ENCODE assay signal across 1 cellular context in the genomic region with DNA sequence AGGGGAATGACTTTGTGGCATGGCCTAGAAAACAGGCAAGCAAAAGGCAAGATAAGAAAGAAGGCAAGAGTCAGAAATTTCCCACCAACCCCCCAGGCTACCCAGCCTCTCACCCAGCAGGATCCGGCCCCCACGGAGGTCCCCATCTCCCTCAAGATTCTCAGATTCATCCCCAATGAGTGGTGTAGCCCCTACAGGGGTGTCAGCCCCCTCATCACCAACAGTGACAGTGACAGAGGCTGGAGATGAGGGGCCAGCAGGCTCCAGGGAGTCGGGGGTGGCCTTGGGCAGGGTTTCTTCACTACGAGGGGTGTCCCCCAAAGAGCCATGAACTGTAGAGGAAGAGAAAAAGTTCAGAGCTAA.
TF ChIP-seq lines count a peak whose summit lies in the region.

No MANE protein-coding gene starts in this region.

TF ChIP-seq in K562, 482 proteins besides CTCF, POLR2A, EP300 and RAD21:
- TF ChIP-seq SAFB2 (IDR thresholded peaks at IDR 0.05; ENCODE audit: borderline replicate concordance, low read depth, low read length, severe bottlenecking) = no peak
- TF ChIP-seq, protein P1, sequence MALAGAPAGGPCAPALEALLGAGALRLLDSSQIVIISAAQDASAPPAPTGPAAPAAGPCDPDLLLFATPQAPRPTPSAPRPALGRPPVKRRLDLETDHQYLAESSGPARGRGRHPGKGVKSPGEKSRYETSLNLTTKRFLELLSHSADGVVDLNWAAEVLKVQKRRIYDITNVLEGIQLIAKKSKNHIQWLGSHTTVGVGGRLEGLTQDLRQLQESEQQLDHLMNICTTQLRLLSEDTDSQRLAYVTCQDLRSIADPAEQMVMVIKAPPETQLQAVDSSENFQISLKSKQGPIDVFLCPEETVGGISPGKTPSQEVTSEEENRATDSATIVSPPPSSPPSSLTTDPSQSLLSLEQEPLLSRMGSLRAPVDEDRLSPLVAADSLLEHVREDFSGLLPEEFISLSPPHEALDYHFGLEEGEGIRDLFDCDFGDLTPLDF (CRISPR knock-in tag; IDR thresholded peaks at IDR 0.05) = 0 out of 2 replicates have a peak, but pooled peaks have one; percentile 13
- TF ChIP-seq ZNF76 (CRISPR knock-in tag; IDR thresholded peaks at IDR 0.05; ENCODE audit: borderline replicate concordance) = no peak
- TF ChIP-seq DPF2 (IDR thresholded peaks at IDR 0.05) = 0 out of 2 replicates have a peak, but pooled peaks have one; percentile 18
- TF ChIP-seq, protein P2, sequence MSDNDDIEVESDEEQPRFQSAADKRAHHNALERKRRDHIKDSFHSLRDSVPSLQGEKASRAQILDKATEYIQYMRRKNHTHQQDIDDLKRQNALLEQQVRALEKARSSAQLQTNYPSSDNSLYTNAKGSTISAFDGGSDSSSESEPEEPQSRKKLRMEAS (CRISPR knock-in tag; IDR thresholded peaks at IDR 0.05) = peak; percentile 35; the same call in 1 of the 2 replicates
- TF ChIP-seq, protein P3, sequence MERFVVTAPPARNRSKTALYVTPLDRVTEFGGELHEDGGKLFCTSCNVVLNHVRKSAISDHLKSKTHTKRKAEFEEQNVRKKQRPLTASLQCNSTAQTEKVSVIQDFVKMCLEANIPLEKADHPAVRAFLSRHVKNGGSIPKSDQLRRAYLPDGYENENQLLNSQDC (CRISPR knock-in tag; IDR thresholded peaks at IDR 0.05) = no peak
- no peak for TF ChIP-seq TAL1 (IDR thresholded peaks at IDR 0.05)
- TF ChIP-seq ZNF717 (CRISPR knock-in tag; IDR thresholded peaks at IDR 0.05) = no peak
- TF ChIP-seq NFYB (IDR thresholded peaks at IDR 0.05; ENCODE audit: extremely low read depth, insufficient read length) = no peak
- TF ChIP-seq, protein P4, sequence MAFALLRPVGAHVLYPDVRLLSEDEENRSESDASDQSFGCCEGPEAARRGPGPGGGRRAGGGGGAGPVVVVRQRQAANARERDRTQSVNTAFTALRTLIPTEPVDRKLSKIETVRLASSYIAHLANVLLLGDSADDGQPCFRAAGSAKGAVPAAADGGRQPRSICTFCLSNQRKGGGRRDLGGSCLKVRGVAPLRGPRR (CRISPR knock-in tag; IDR thresholded peaks at IDR 0.05) = 0 out of 2 replicates have a peak, but pooled peaks have one; percentile 26
- 0 out of 2 replicates have a peak, but pooled peaks have one; percentile 6 for TF ChIP-seq E2F3 (CRISPR knock-in tag; IDR thresholded peaks at IDR 0.05)
- TF ChIP-seq POLR3G (IDR thresholded peaks at IDR 0.05; ENCODE audit: extremely low read depth, insufficient read length, insufficient replicate concordance) = no peak
- TF ChIP-seq SREBF1 (IDR thresholded peaks at IDR 0.05; ENCODE audit: borderline replicate concordance, low read depth, low read length) = no peak
- no peak for TF ChIP-seq NEUROD1 (IDR thresholded peaks at IDR 0.05; ENCODE audit: borderline replicate concordance, low read depth, low read length, partially characterized antibody)
- 0 out of 2 replicates have a peak, but pooled peaks have one; percentile 35 for TF ChIP-seq FOXP1 (CRISPR knock-in tag; IDR thresholded peaks at IDR 0.05)
- TF ChIP-seq, protein P5, sequence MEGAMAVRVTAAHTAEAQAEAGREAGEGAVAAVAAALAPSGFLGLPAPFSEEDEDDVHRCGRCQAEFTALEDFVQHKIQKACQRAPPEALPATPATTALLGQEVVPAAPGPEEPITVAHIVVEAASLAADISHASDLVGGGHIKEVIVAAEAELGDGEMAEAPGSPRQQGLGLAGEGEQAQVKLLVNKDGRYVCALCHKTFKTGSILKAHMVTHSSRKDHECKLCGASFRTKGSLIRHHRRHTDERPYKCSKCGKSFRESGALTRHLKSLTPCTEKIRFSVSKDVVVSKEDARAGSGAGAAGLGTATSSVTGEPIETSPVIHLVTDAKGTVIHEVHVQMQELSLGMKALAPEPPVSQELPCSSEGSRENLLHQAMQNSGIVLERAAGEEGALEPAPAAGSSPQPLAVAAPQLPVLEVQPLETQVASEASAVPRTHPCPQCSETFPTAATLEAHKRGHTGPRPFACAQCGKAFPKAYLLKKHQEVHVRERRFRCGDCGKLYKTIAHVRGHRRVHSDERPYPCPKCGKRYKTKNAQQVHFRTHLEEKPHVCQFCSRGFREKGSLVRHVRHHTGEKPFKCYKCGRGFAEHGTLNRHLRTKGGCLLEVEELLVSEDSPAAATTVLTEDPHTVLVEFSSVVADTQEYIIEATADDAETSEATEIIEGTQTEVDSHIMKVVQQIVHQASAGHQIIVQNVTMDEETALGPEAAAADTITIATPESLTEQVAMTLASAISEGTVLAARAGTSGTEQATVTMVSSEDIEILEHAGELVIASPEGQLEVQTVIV (CRISPR knock-in tag; IDR thresholded peaks at IDR 0.05; ENCODE audit: borderline replicate concordance) = no peak
- TF ChIP-seq CBFA2T2 (conservative IDR thresholded peaks at IDR 0.05) = no peak
